Comparison of ENCODE assay signal across 21 cellular contexts in genomic region chr7:81051811-81052413, GRCh38.
"Had no signal": no experiment of that assay in that cellular context is flagged by ENCODE, and none has a peak within 500 bp of the region (broad histone marks: within the 10 kb centered on the region; RNA-seq: fewer than 3 reads in every experiment).

No MANE protein-coding gene starts in this region.

- H3K36me3 Mint-ChIP-seq: natural killer cell treated with Interleukin-12 subunit alpha and Interleukin-12 subunit beta and Interleukin-15 and Interleukin-18, amount 100 ng/mL, for 72 hours; stimulated activated memory B cell treated with anti-CD40 and anti-IgM and Interleukin-4, amounts not matched to agents 10 μg/mL and 1 μg/mL and 100 μg/mL, for 72 hours had no signal

- H3K27ac Mint-ChIP-seq: natural killer cell treated with Interleukin-12 subunit alpha and Interleukin-12 subunit beta and Interleukin-15 and Interleukin-18, amount 100 ng/mL, for 72 hours; stimulated activated memory B cell treated with anti-CD40 and anti-IgM and Interleukin-4, amounts not matched to agents 10 μg/mL and 1 μg/mL and 100 μg/mL, for 72 hours; stimulated activated naive CD8-positive, alpha-beta T cell treated with anti-CD3 and anti-CD28 coated beads, Interleukin-15, Interleukin-2, amounts not matched to agents 100 ng/mL and 50 ng/mL, for 24 hours had no signal

- H3K27me3 Mint-ChIP-seq: central memory CD8-positive, alpha-beta T cell; natural killer cell treated with Interleukin-12 subunit alpha and Interleukin-12 subunit beta and Interleukin-15 and Interleukin-18, amount 100 ng/mL, for 72 hours; stimulated activated memory B cell treated with anti-CD40 and anti-IgM and Interleukin-4, amounts not matched to agents 10 μg/mL and 1 μg/mL and 100 μg/mL, for 72 hours; stimulated activated naive CD8-positive, alpha-beta T cell treated with anti-CD3 and anti-CD28 coated beads, Interleukin-15, Interleukin-2, amounts not matched to agents 100 ng/mL and 50 ng/mL, for 24 hours had no signal

- H2AFZ ChIP-seq: parathyroid adenoma had no signal

- H3K4me3 ChIP-seq: heart right ventricle, mucosa of descending colon, psoas muscle, right lobe of liver, spleen, thoracic aorta had no signal

- H3K9me3 ChIP-seq: psoas muscle, right lobe of liver had no signal

- ATAC-seq: heart right ventricle; left lobe of liver; mucosa of descending colon; natural killer cell treated with Interleukin-12 subunit alpha and Interleukin-12 subunit beta and Interleukin-15 and Interleukin-18, amount 100 ng/mL, for 72 hours; psoas muscle; right lobe of liver; stimulated activated memory B cell treated with anti-CD40 and anti-IgM and Interleukin-4, amounts not matched to agents 10 μg/mL and 1 μg/mL and 100 μg/mL, for 72 hours had no signal

- H3K79me2 ChIP-seq: parathyroid adenoma had no signal

- H3K36me3 ChIP-seq: heart right ventricle, right lobe of liver, spleen, thoracic aorta had no signal

- H3K27ac ChIP-seq: heart right ventricle, parathyroid adenoma, psoas muscle, right lobe of liver, spleen, thoracic aorta had no signal

- H3K27me3 ChIP-seq: heart right ventricle, right lobe of liver, spleen had no signal

- H3K4me3 Mint-ChIP-seq: central memory CD8-positive, alpha-beta T cell; natural killer cell treated with Interleukin-12 subunit alpha and Interleukin-12 subunit beta and Interleukin-15 and Interleukin-18, amount 100 ng/mL, for 72 hours; stimulated activated memory B cell treated with anti-CD40 and anti-IgM and Interleukin-4, amounts not matched to agents 10 μg/mL and 1 μg/mL and 100 μg/mL, for 72 hours; stimulated activated naive CD8-positive, alpha-beta T cell treated with anti-CD3 and anti-CD28 coated beads, Interleukin-15, Interleukin-2, amounts not matched to agents 100 ng/mL and 50 ng/mL, for 24 hours had no signal

- DNase-seq: dermis blood vessel endothelial cell; heart right ventricle; hypothalamus; islet precursor cell; mammary epithelial cell; mucosa of descending colon; psoas muscle; retina; right lobe of liver; spleen; stimulated activated CD4-positive, alpha-beta T cell treated with anti-CD3 and anti-CD28 coated beads, Interleukin-15, amount 100 ng/mL, for 24 hours; stimulated activated CD4-positive, alpha-beta T cell treated with anti-CD3 and anti-CD28 coated beads, Interleukin-1b, Interleukin-23, amount 100 ng/mL, for 48 hours; stimulated activated CD4-positive, alpha-beta T cell treated with anti-CD3 and anti-CD28 coated beads, Interleukin-4, amount 100 ng/mL, for 24 hours; trophoblast cell had no signal

- H3K4me1 ChIP-seq: heart right ventricle, parathyroid adenoma, psoas muscle, right lobe of liver, spleen had no signal

- H3K4me1 Mint-ChIP-seq: central memory CD8-positive, alpha-beta T cell; stimulated activated memory B cell treated with anti-CD40 and anti-IgM and Interleukin-4, amounts not matched to agents 10 μg/mL and 1 μg/mL and 100 μg/mL, for 72 hours had no signal
